8 cellular contexts compared by ENCODE assay signal in the genomic region with DNA sequence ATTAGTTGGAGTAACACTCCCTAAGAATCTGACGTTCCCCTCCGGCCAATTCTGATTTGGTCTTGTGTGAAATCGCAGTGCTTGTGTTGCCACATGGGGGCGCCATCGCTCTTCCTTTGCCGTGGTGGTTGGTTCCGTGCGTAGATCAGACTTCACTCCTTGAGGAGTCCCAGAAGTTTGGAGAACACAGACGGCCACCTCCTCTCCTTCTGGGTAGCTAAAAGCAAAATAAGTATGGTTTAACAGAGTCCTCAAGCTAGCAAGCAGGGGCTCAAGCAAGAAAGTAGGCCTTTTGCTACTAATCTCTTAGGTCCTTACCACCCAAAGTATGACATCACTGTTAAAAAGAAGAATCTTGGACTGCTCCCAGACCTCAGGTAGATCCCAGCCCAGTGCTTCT. TPM values are rescaled to one million over a fixed set of nuclear protein-coding genes. Genes with fewer than 3 reads are reported as not detected.
DNase-seq lines count a peak whose midpoint lies in the region; ATAC-seq and TF ChIP-seq lines count a peak whose summit lies in the region.

No MANE protein-coding gene starts in this region.

- peaks cover 2 to 3% of the 10 kb centered on the region in 2 donors for H3K27me3 Mint-ChIP-seq in CD8-positive, alpha-beta memory T cell
- peaks cover 2 to 7% (median 4%) of the 10 kb centered on the region in 3 donors for H3K27me3 Mint-ChIP-seq in immature natural killer cell (ENCODE audit: low read depth in 3 of 3)

- H3K9me3 ChIP-seq in CD8-positive, alpha-beta memory T cell (ENCODE audit: low read length), result no peaks in the 10 kb centered on the region

- no peaks in the 10 kb centered on the region for H3K9me3 Mint-ChIP-seq in CD8-positive, alpha-beta memory T cell
- no peaks in the 10 kb centered on the region for H3K9me3 Mint-ChIP-seq in immature natural killer cell

- no peaks in the 10 kb centered on the region for H3K27me3 ChIP-seq in CD8-positive, alpha-beta memory T cell (ENCODE audit: insufficient read depth, low read length, poor library complexity, severe bottlenecking)

- TF ChIP-seq CTCF in VCaP (conservative IDR thresholded peaks at IDR 0.05), result peak; percentile 86

- H3K4me3 ChIP-seq in CD8-positive, alpha-beta memory T cell (ENCODE audit: low read length), result no peak overlapping the region

- peaks cover 12% of the 10 kb centered on the region for H3K4me1 ChIP-seq in CD8-positive, alpha-beta memory T cell (ENCODE audit: insufficient read depth, low read length)

- POLR2A ChIA-PET in CD8-positive, alpha-beta memory T cell (lab: Charles Lee), result no interaction called here

- peaks cover 12 to 23% (median 20%) of the 10 kb centered on the region in 3 donors for H3K4me1 Mint-ChIP-seq in CD8-positive, alpha-beta memory T cell
- peaks cover 9 to 11% of the 10 kb centered on the region in 2 donors for H3K4me1 Mint-ChIP-seq in immature natural killer cell

- CTCF ChIA-PET in CD8-positive, alpha-beta memory T cell (lab: Charles Lee), result interaction anchor here (0.6 to 2.9 kb wide), 17 partner anchors 9 to 929 kb away, joined by 3 to 15 read pairs (median 3); no protein-coding TSS in a partner anchor

- no peak for ATAC-seq in HG02623 (IDR thresholded peaks at IDR 0.05; ENCODE audit: unreplicated experiment)

- H3K27ac ChIP-seq in CD8-positive, alpha-beta memory T cell (ENCODE audit: low read depth, low read length), result no peak overlapping the region
- no peak overlapping the region for H3K27ac ChIP-seq in VCaP

- DNase-seq in CD8-positive, alpha-beta memory T cell, result peak; percentile 54 to 79 (median 63)
- DNase-seq in H4 (ENCODE audit: low spot score) (peak; percentile 84), NCI-H2196 (lab: John Stamatoyannopoulos, UW; ENCODE audit: unreplicated experiment) (peak; percentile 85), brain pericyte (ENCODE audit: low read depth, low spot score) (peak; percentile 41), immature natural killer cell (peak; percentile 22 to 49 (median 49))
- DNase-seq in stimulated activated CD4-positive, alpha-beta T cell treated with anti-CD3 and anti-CD28 coated beads, Interleukin-12 subunit alpha, Interleukin-12 subunit beta, amount 100 ng/mL, for 48 hours (ENCODE audit: low read depth in 2 of 3, low spot score in 1 of 3), result peak; percentile 67 to 78 (median 72)

- peak overlapping the region in 3 of 7 donors; percentile 68 to 83 (median 69) for H3K4me3 Mint-ChIP-seq in CD8-positive, alpha-beta memory T cell
- no peak overlapping the region for H3K4me3 Mint-ChIP-seq in immature natural killer cell

- H3K27ac Mint-ChIP-seq in CD8-positive, alpha-beta memory T cell, result no peak overlapping the region
- H3K27ac Mint-ChIP-seq in immature natural killer cell, result no peak overlapping the region

- no peaks in the 10 kb centered on the region for H3K36me3 ChIP-seq in CD8-positive, alpha-beta memory T cell (ENCODE audit: insufficient read depth, low read length)

- no peaks in the 10 kb centered on the region for H3K36me3 Mint-ChIP-seq in CD8-positive, alpha-beta memory T cell
- no peaks in the 10 kb centered on the region for H3K36me3 Mint-ChIP-seq in immature natural killer cell

RNA-seq across cellular contexts. Expression of gene HSPA4, which starts 59.5 kb away (rescaled TPM):
- total RNA-seq in CD8-positive, alpha-beta memory T cell, result 100 to 1,000 TPM; 236 to 244 TPM
- polyA plus RNA-seq in CD8-positive, alpha-beta memory T cell, result 39.8 TPM
- total RNA-seq in H4 (2014; rRNA removed; shearing (Covaris generic)), result 190 and 227 TPM in 2 replicates
- polyA plus RNA-seq in immature natural killer cell, result 10 to 100 TPM; 17.3 to 51.3 (median 32.3) TPM
